ENCODE assay signal across 20 cellular contexts in genomic region chr9:71755869-71756268, GRCh38. TPM values are rescaled to one million over a fixed set of nuclear protein-coding genes. Genes with fewer than 3 reads are reported as not detected.
DNase-seq lines count a peak whose midpoint lies in the region; ATAC-seq, FAIRE-seq and TF ChIP-seq lines count a peak whose summit lies in the region.
"Had no signal": no experiment of that assay in that cellular context is flagged by ENCODE, and none has a peak within 500 bp of the region (broad histone marks: within the 10 kb centered on the region; RNA-seq: fewer than 3 reads in every experiment).

No MANE protein-coding gene starts in this region.

- H3K9ac ChIP-seq in BLaER1 treated with 17β-estradiol and CSF1 and Interleukin-3, amounts not matched to agents 10 nM and 100 nM, result no peak overlapping the region

- H3K27ac ChIP-seq in A549 (peak overlapping the region in 1 of 2 experiments; percentile 61; a peak in 2 of 6 replicates), hepatocyte (no peak overlapping the region)
- H3K27ac ChIP-seq in BLaER1 treated with 17β-estradiol and CSF1 and Interleukin-3, amounts not matched to agents 10 nM and 100 nM, result no peak overlapping the region
- H3K27ac ChIP-seq: PC-9 had no signal

- peaks cover 0 to 25% (median under 1%) of the 10 kb centered on the region in 11 experiments; a peak in 11 of 22 replicates for H3K36me3 ChIP-seq in BLaER1 treated with 17β-estradiol and CSF1 and Interleukin-3, amounts not matched to agents 10 nM and 100 nM
- H3K36me3 ChIP-seq in hepatocyte (replicated peaks; ENCODE audit: insufficient read depth, low read depth), result no peaks in the 10 kb centered on the region

- H3K4me1 ChIP-seq in A549 (peaks cover 98% of the 10 kb centered on the region), hepatocyte (ENCODE audit: insufficient read depth) (peaks cover 57% of the 10 kb centered on the region)
- H3K4me1 ChIP-seq in BLaER1 treated with 17β-estradiol and CSF1 and Interleukin-3, amounts not matched to agents 10 nM and 100 nM, result peaks cover 0 to 28% (median 20%) of the 10 kb centered on the region in 10 experiments; a peak in 16 of 20 replicates

- CTCF ChIA-PET in A549 (lab: Yijun Ruan, JAX), result interaction anchor here (1.1 to 1.7 kb wide), 3 partner anchors 14 to 151 kb away, joined by 3 to 5 read pairs (median 3); no protein-coding TSS in a partner anchor

- POLR2A ChIA-PET in A549 (lab: Yijun Ruan, JAX), result no interaction called here

- no peak overlapping the region for H3K4me3 ChIP-seq in A549
- no peak overlapping the region for H3K4me3 ChIP-seq in BLaER1 treated with 17β-estradiol and CSF1 and Interleukin-3, amounts not matched to agents 10 nM and 100 nM
- no peak overlapping the region for H3K4me3 ChIP-seq in hepatocyte
- H3K4me3 ChIP-seq: PC-9 had no signal

- H3K9me3 ChIP-seq in A549, result no peaks in the 10 kb centered on the region
- peaks cover 0 to 8% (median 0%) of the 10 kb centered on the region in 11 experiments; a peak in 3 of 22 replicates for H3K9me3 ChIP-seq in BLaER1 treated with 17β-estradiol and CSF1 and Interleukin-3, amounts not matched to agents 10 nM and 100 nM (replicated peaks in 1 of 11)
- H3K9me3 ChIP-seq in hepatocyte (ENCODE audit: low read depth), result no peaks in the 10 kb centered on the region

- H4K20me1 ChIP-seq in BLaER1 treated with 17β-estradiol and CSF1 and Interleukin-3, amounts not matched to agents 10 nM and 100 nM, result peaks cover 0 to 98% (median 33%) of the 10 kb centered on the region in 11 experiments; a peak in 16 of 22 replicates
- peaks cover 19% of the 10 kb centered on the region for H4K20me1 ChIP-seq in hepatocyte (ENCODE audit: insufficient read depth, poor library complexity, severe bottlenecking)

- peaks cover 94% of the 10 kb centered on the region for H3K79me2 ChIP-seq in hepatocyte

- ATAC-seq in A549, result peak in 1 of 2 experiments; percentile 34; a peak in 1 of 6 replicates

- in situ Hi-C loops in KBM-7 (cut with MboI; ENCODE audit: low pct_unique_long_range_greater_than_20kb, low sequenced_read_pairs), result no loop called here

- H3K4me2 ChIP-seq in A549, result peak overlapping the region; percentile 90; the same call in 2 of the 3 replicates
- H3K4me2 ChIP-seq in BLaER1 treated with 17β-estradiol and CSF1 and Interleukin-3, amounts not matched to agents 10 nM and 100 nM, result peak overlapping the region in 6 of 11 experiments; percentile 4 to 57 (median 40); a peak in 9 of 22 replicates
- H3K4me2 ChIP-seq in hepatocyte, result peak overlapping the region; percentile 69

- TF ChIP-seq POLR2A in A549 (IDR thresholded peaks at IDR 0.05; ENCODE audit: low read length) (no peak), GM12891 (IDR thresholded peaks at IDR 0.05; ENCODE audit: low read depth, low read length) (no peak)

- TF ChIP-seq CTCF in A549 (IDR thresholded peaks at IDR 0.05) (no peak), hepatocyte (IDR thresholded peaks at IDR 0.05; ENCODE audit: poor library complexity) (no peak)

- TF ChIP-seq EP300 in A549 (IDR thresholded peaks at IDR 0.05), result no peak

- FAIRE-seq in A549 (lab: Jason Lieb, UNC) (no peak), GM12891 (lab: Jason Lieb, UNC) (no peak)
- FAIRE-seq: D721Med had no signal

- H2AFZ ChIP-seq in hepatocyte, result no peak overlapping the region
- H2AFZ ChIP-seq: PC-9 had no signal

- WGBS in A549 (ENCODE audit: missing lambda C conversion rate), result 90% methylated on average over 1 of the region's 1 CpG
- WGBS in hepatocyte (ENCODE audit: low lambda C conversion rate, missing lambda C conversion rate), result 100% methylated on average over 1 of the region's 1 CpG

- no peaks in the 10 kb centered on the region for H3K27me3 ChIP-seq in BLaER1 treated with 17β-estradiol and CSF1 and Interleukin-3, amounts not matched to agents 10 nM and 100 nM
- H3K27me3 ChIP-seq in hepatocyte, result no peaks in the 10 kb centered on the region

- no peak for DNase-seq in A549 (ENCODE audit: low read depth in 1 of 2, low spot score in 1 of 2)
- peak; percentile 91 for DNase-seq in NCI-H2171 treated with DMSO at 0.1 percent for 48 hours (lab: John Stamatoyannopoulos, UW)
- no peak for DNase-seq in hepatocyte (ENCODE audit: low spot score)
- DNase-seq in stimulated activated CD4-positive, alpha-beta T cell treated with anti-CD3 and anti-CD28 coated beads, Interleukin-2, amount 100 ng/mL, for 24 hours, result no peak
- DNase-seq in GM12891 (ENCODE audit: insufficient read length, low spot score), result no peak
- no peak for DNase-seq in activated naive CD4-positive, alpha-beta T cell treated with Interleukin-2 at 50 U/mL for 16 hours
- DNase-seq in KBM-7, result no peak
- DNase-seq: ACHN; CD4-positive, alpha-beta memory T cell; H9; Karpas-422; MM.1S; NCI-H1105; NCI-H1694; NCI-H510A; NCI-H82; PC-9; SW 1271 had no signal

- no peaks in the 10 kb centered on the region for H3K9me2 ChIP-seq in hepatocyte (replicated peaks; ENCODE audit: insufficient read depth)

- no peak for TF ChIP-seq RAD21 in A549 (conservative IDR thresholded peaks at IDR 0.05 in 1 of 2, IDR thresholded peaks at IDR 0.05 in 1 of 2)

TF ChIP-seq in A549, 52 proteins besides CTCF, POLR2A, EP300 and RAD21 (continues in another document):
- no peak for TF ChIP-seq REST (IDR thresholded peaks at IDR 0.05)
- no peak for TF ChIP-seq FOSB (CRISPR knock-in tag; IDR thresholded peaks at IDR 0.05)
- no peak for TF ChIP-seq GATA3 (IDR thresholded peaks at IDR 0.05; ENCODE audit: borderline replicate concordance)
- TF ChIP-seq HOXB13 (CRISPR knock-in tag; IDR thresholded peaks at IDR 0.05; ENCODE audit: low read depth), result no peak

TF ChIP-seq in GM12891, 5 proteins besides CTCF, POLR2A, EP300 and RAD21:
- TF ChIP-seq TAF1 (IDR thresholded peaks at IDR 0.05; ENCODE audit: low read depth, low read length) (no peak), POU2F2 (IDR thresholded peaks at IDR 0.05; ENCODE audit: low read depth, low read length) (no peak)

RNA-seq across cellular contexts. Expression of gene CEMIP2, which starts 12.4 kb away (rescaled TPM):
- polyA plus RNA-seq in A549 (2011; rRNA removed), result 161 and 236 TPM in 2 replicates
- 65.5 and 72.7 TPM in 2 replicates for polyA plus RNA-seq in A549 (2012; cell fraction: cytosol; rRNA removed)
- 146 and 156 TPM in 2 replicates for polyA plus RNA-seq in A549 (2012; cell fraction: nucleus; rRNA removed)
- polyA plus RNA-seq in A549 (2017; fragmentation: RNase III; extraction: RNeasy Plus Mini Kit Qiagen cat#74134 plus additional on column Dnase treatment), result 136 to 158 TPM (median 146 TPM) in 3 replicates
- 427 and 492 TPM in 2 replicates for polyA minus RNA-seq in A549 (2011; rRNA and poly(A)+ RNA removed)
- 94.2 and 100 TPM in 2 replicates for total RNA-seq in hepatocyte
- polyA plus RNA-seq in hepatocyte, result 45.2 and 47.9 TPM in 2 replicates
- 0.24 TPM for polyA plus RNA-seq in GM12891 (2012; ENCODE audit: low read depth, missing spikeins)

Comparison
In these comparisons a context has a peak if more than half of its experiments do, and no peak if none do; other contexts are left out.
1. H3K4me2 ChIP-seq: peak in every context shown above with its lines; median percentile 90 in A549; 69 in hepatocyte; 40 in BLaER1 treated with 17β-estradiol and CSF1 and Interleukin-3, amounts not matched to agents 10 nM and 100 nM.